ENCODE assay signal across 7 cellular contexts in genomic region chr17:13977837-13978236, GRCh38.
"Had no signal": no experiment of that assay in that cellular context is flagged by ENCODE, and none has a peak within 500 bp of the region (broad histone marks: within the 10 kb centered on the region; RNA-seq: fewer than 3 reads in every experiment).

No MANE protein-coding gene starts in this region.

- H3K4me1 ChIP-seq: HAP-1 had no signal

- H3K4me3 ChIP-seq: HAP-1, K562 had no signal

- H3K27ac Mint-ChIP-seq: HFFc6 had no signal

- H3K9me3 Mint-ChIP-seq: HFFc6 had no signal

- DNase-seq: GOT3, HFFc6, IMR-90, KG1 had no signal

- H3K4me3 Mint-ChIP-seq: HFFc6 had no signal

- H3K9me3 ChIP-seq: HAP-1 had no signal

- ATAC-seq: HCT116, K562 had no signal

- H3K36me3 ChIP-seq: HAP-1 had no signal
